Comparison of ENCODE assay signal across 13 cellular contexts in the genomic region with DNA sequence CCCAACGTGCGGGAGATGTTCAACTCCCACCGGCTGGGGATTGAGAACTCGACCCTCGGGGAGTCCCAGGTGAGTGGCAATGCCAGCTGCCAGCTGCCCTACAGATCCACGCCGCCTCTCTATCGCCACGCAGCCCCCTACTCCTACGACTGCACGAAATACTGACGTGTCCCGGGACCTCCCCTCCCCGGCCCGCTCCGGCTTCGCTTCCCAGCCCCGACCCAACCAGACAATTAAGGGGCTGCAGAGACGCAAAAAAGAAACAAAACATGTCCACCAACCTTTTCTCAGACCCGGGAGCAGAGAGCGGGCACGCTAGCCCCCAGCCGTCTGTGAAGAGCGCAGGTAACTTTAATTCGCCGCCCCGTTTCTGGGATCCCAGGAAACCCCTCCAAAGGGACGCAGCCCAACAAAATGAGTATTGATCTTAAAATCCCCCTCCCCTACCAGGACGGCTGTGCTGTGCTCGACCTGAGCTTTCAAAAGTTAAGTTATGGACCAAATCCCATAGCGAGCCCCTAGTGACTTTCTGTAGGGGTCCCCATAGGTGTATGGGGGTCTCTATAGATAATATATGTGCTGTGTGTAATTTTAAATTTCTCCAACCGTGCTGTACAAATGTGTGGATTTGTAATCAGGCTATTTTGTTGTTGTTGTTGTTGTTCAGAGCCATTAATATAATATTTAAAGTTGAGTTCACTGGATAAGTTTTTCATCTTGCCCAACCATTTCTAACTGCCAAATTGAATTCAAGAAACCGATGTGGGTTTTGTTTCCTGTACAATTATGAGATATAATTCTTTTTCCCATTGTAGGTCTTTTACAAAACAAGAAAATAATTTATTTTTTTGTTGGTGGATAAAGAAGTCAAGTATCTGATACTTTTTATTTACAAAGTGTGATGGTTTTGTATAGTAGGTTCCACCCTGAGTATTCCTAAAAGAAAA. TPM values are rescaled to one million over a fixed set of nuclear protein-coding genes. Genes with fewer than 3 reads are reported as not detected.
DNase-seq lines count a peak whose midpoint lies in the region; ATAC-seq and TF ChIP-seq lines count a peak whose summit lies in the region.
"Had no signal": no experiment of that assay in that cellular context is flagged by ENCODE, and none has a peak within 500 bp of the region (broad histone marks: within the 10 kb centered on the region; RNA-seq: fewer than 3 reads in every experiment).

No MANE protein-coding gene starts in this region.

- CTCF ChIA-PET in mammary epithelial cell (lab: Charles Lee; ENCODE audit: low non-redundant PET) = interaction anchor here (0.5 kb wide), 1 partner anchor 1302 kb away, joined by 5 read pairs; no protein-coding TSS in a partner anchor

- peak overlapping the region; percentile 45 for H3K27ac Mint-ChIP-seq in T-helper 1 cell treated with Interleukin-12 subunit alpha and Interleukin-12 subunit beta and Interleukin-4 antibody, amounts not matched to agents 30 μg/mL and 1 μg/mL, for 36 hours
- H3K27ac Mint-ChIP-seq: activated naive CD8-positive, alpha-beta T cell treated with anti-CD3 and anti-CD28 coated beads, Interleukin-2, amount 50 U/mL, for 24 hours had no signal

- TF ChIP-seq POLR2A in testis (IDR thresholded peaks at IDR 0.05) = no peak

- H3K9ac ChIP-seq in mammary epithelial cell (ENCODE audit: insufficient read depth, low read length) = peak overlapping the region; percentile 78

- peak overlapping the region; percentile 92 for H2AFZ ChIP-seq in mammary epithelial cell (ENCODE audit: low read depth, low read length)

- H3K27me3 ChIP-seq in mammary epithelial cell (ENCODE audit: insufficient read depth, low read length) (no peaks in the 10 kb centered on the region), testis (no peaks in the 10 kb centered on the region)
- peaks cover 53% of the 10 kb centered on the region for H3K27me3 ChIP-seq in effector memory CD4-positive, alpha-beta T cell (replicated peaks; ENCODE audit: control insufficient read depth, insufficient read depth, low read length, poor library complexity, severe bottlenecking)

- peaks cover 49% of the 10 kb centered on the region for H3K79me2 ChIP-seq in mammary epithelial cell (ENCODE audit: insufficient read depth, low read length)

- H3K27me3 Mint-ChIP-seq in T-helper 1 cell treated with Interleukin-12 subunit alpha and Interleukin-12 subunit beta and Interleukin-4 antibody, amounts not matched to agents 30 μg/mL and 1 μg/mL, for 36 hours (ENCODE audit: low read depth) = peaks cover 61% of the 10 kb centered on the region

- in situ Hi-C loops in mammary epithelial cell (cut with MboI; ENCODE audit: low sequenced_read_pairs in 2 of 2) = loop anchor here (5.0 to 25.0 kb wide), 6 partner anchors 448 to 818 kb away; a partner anchor contains a TSS

- H3K9me3 ChIP-seq in mammary epithelial cell (replicated peaks; ENCODE audit: insufficient read depth, low read length) (no peaks in the 10 kb centered on the region), testis (no peaks in the 10 kb centered on the region), mucosa of descending colon (no peaks in the 10 kb centered on the region)
- H3K9me3 ChIP-seq in effector memory CD4-positive, alpha-beta T cell (ENCODE audit: control insufficient read depth, low read length) = no peaks in the 10 kb centered on the region

- no peaks in the 10 kb centered on the region for H3K36me3 Mint-ChIP-seq in T-helper 1 cell treated with Interleukin-12 subunit alpha and Interleukin-12 subunit beta and Interleukin-4 antibody, amounts not matched to agents 30 μg/mL and 1 μg/mL, for 36 hours (ENCODE audit: low read depth)

- H4K20me1 ChIP-seq in mammary epithelial cell (ENCODE audit: insufficient read depth, low read length) = no peaks in the 10 kb centered on the region

- intact Hi-C loops in mammary epithelial cell (cut with micrococcal nuclease) = loop anchor here (1.0 to 5.0 kb wide), 4 partner anchors 240 to 1058 kb away; no protein-coding TSS in a partner anchor
- intact Hi-C loops in testis (cut with DNase I; ENCODE audit: low total_unique reads) = loop anchor here (5.0 kb wide), 1 partner anchor 488 kb away; no protein-coding TSS in a partner anchor
- intact Hi-C loops in mucosa of descending colon (cut with DNase I, micrococcal nuclease) = loop anchor here in 1 of 2 donors (5.0 kb wide), 1 partner anchor 493 kb away; no protein-coding TSS in a partner anchor

- H3K4me1 ChIP-seq in mammary epithelial cell (ENCODE audit: insufficient read depth, low read length) (peaks cover 4% of the 10 kb centered on the region), testis (peaks cover 8% of the 10 kb centered on the region), mucosa of descending colon (ENCODE audit: low read depth) (peaks cover 5% of the 10 kb centered on the region)
- H3K4me1 ChIP-seq in effector memory CD4-positive, alpha-beta T cell (ENCODE audit: control insufficient read depth, insufficient read depth, low read length, poor library complexity, severe bottlenecking) = peaks cover 20% of the 10 kb centered on the region

- no peaks in the 10 kb centered on the region for H3K9me3 Mint-ChIP-seq in T-helper 1 cell treated with Interleukin-12 subunit alpha and Interleukin-12 subunit beta and Interleukin-4 antibody, amounts not matched to agents 30 μg/mL and 1 μg/mL, for 36 hours
- H3K9me3 Mint-ChIP-seq: activated naive CD8-positive, alpha-beta T cell treated with anti-CD3 and anti-CD28 coated beads, Interleukin-2, amount 50 U/mL, for 24 hours had no signal

- H3K36me3 ChIP-seq in mammary epithelial cell (ENCODE audit: insufficient read depth, low read length) (peaks cover 4% of the 10 kb centered on the region), testis (ENCODE audit: low read depth, missing control alignments) (no peaks in the 10 kb centered on the region), mucosa of descending colon (ENCODE audit: low read depth) (no peaks in the 10 kb centered on the region)
- no peaks in the 10 kb centered on the region for H3K36me3 ChIP-seq in effector memory CD4-positive, alpha-beta T cell (ENCODE audit: control insufficient read depth, insufficient read depth, low read length)

- peaks cover 2% of the 10 kb centered on the region for H3K4me1 Mint-ChIP-seq in T-helper 1 cell treated with Interleukin-12 subunit alpha and Interleukin-12 subunit beta and Interleukin-4 antibody, amounts not matched to agents 30 μg/mL and 1 μg/mL, for 36 hours (ENCODE audit: low read depth)

- TSS peak; percentile 45 for BruUV-seq in mammary epithelial cell (replicated peaks; lab: Mats Ljungman, UMichigan)

- peak overlapping the region; percentile 76 for H3K4me2 ChIP-seq in mammary epithelial cell (ENCODE audit: insufficient read depth, low read depth, low read length)

- no peak overlapping the region for H3K4me3 Mint-ChIP-seq in T-helper 1 cell treated with Interleukin-12 subunit alpha and Interleukin-12 subunit beta and Interleukin-4 antibody, amounts not matched to agents 30 μg/mL and 1 μg/mL, for 36 hours
- H3K4me3 Mint-ChIP-seq: activated naive CD8-positive, alpha-beta T cell treated with anti-CD3 and anti-CD28 coated beads, Interleukin-2, amount 50 U/mL, for 24 hours had no signal

- TF ChIP-seq CTCF in mammary epithelial cell (conservative IDR thresholded peaks at IDR 0.05 in 1 of 2, IDR thresholded peaks at IDR 0.05 in 1 of 2; ENCODE audit: extremely low read depth in 1 of 2, insufficient read depth in 1 of 2, low read depth in 1 of 2, low read length in 2 of 2) = no peak
- TF ChIP-seq CTCF in testis (IDR thresholded peaks at IDR 0.05) = no peak
- TF ChIP-seq CTCF in mucosa of descending colon (IDR thresholded peaks at IDR 0.05) = no peak

- DNase-seq in T-helper 1 cell (no peak), mammary epithelial cell (no peak), left kidney (ENCODE audit: low read depth, low spot score) (peak; percentile 34), testis (no peak), mucosa of descending colon (no peak)
- no peak for DNase-seq in effector memory CD4-positive, alpha-beta T cell
- DNase-seq: activated naive CD8-positive, alpha-beta T cell treated with anti-CD3 and anti-CD28 coated beads, Interleukin-2, amount 50 U/mL, for 24 hours; MV-4-11; stimulated activated CD4-positive, alpha-beta T cell treated with anti-CD3 and anti-CD28 coated beads, Interleukin-12 subunit alpha, Interleukin-12 subunit beta, amount 100 ng/mL, for 4 hours had no signal

- H3K27ac ChIP-seq in mammary epithelial cell (ENCODE audit: insufficient read depth, low read depth, low read length) (peak overlapping the region; percentile 55), testis (peak overlapping the region; percentile 79 to 86)
- no peak overlapping the region for H3K27ac ChIP-seq in effector memory CD4-positive, alpha-beta T cell (ENCODE audit: insufficient read depth, low read length, poor library complexity, severe bottlenecking)

- dilution Hi-C loops in mammary epithelial cell (cut with HindIII; ENCODE audit: low sequenced_read_pairs) = no loop called here

- 14% methylated on average over 20 of the region's 33 CpGs for WGBS in mammary epithelial cell (ENCODE audit: low coverage, missing lambda C conversion rate)
- 7 to 13% methylated on average over 33 of the region's 33 CpGs for WGBS in testis, 2 donors

- ATAC-seq in HG03135 (IDR thresholded peaks at IDR 0.05; ENCODE audit: unreplicated experiment) (no peak), mucosa of descending colon (no peak)
- ATAC-seq: activated CD4-positive, CD25-positive, alpha-beta regulatory T cell treated with anti-CD3 and anti-CD28 coated beads, Interleukin-2, amount 50 U/mL, for 24 hours; activated naive CD8-positive, alpha-beta T cell treated with anti-CD3 and anti-CD28 coated beads, Interleukin-2, amount 50 U/mL, for 24 hours had no signal

- peak overlapping the region; percentile 77 to 84 (median 82) for H3K4me3 ChIP-seq in mammary epithelial cell (replicated peaks in 1 of 3; ENCODE audit: insufficient read depth in 1 of 3, low read depth in 2 of 3, low read length in 3 of 3)
- peak overlapping the region; percentile 54 to 71 for H3K4me3 ChIP-seq in testis
- no peak overlapping the region for H3K4me3 ChIP-seq in effector memory CD4-positive, alpha-beta T cell (ENCODE audit: insufficient read depth, low read depth, low read length, poor library complexity, severe bottlenecking)
- H3K4me3 ChIP-seq in mucosa of descending colon = no peak overlapping the region

RNA-seq across cellular contexts. Expression of a gene that starts 2.3 kb away (rescaled TPM):
- 10 to 100 TPM in 1 of 2 donors, 1 to 10 TPM in 1; 1.3 to 13.3 TPM for total RNA-seq in mammary epithelial cell
- 1.3 TPM for polyA plus RNA-seq in mammary epithelial cell
- 0.98 TPM for polyA minus RNA-seq in mammary epithelial cell
- total RNA-seq in testis = 10 to 100 TPM in 1 of 2 donors, 1 to 10 TPM in 1; 7.6 to 11.2 TPM
- 3.9 TPM for polyA plus RNA-seq in testis (ENCODE audit: insufficient read depth, low read depth, low replicate concordance)
- total RNA-seq in mucosa of descending colon = under 1 TPM; 0.23 to 0.67 (median 0.51) TPM

RNA-seq across cellular contexts. Expression of a gene that starts 9.4 kb away (rescaled TPM):
- total RNA-seq in mammary epithelial cell (1 to 10 TPM; 2.2 to 8.0 TPM), testis (1 to 10 TPM; 4.6 to 5.9 TPM), mucosa of descending colon (1 to 10 TPM; 1.1 to 3.6 (median 2.4) TPM)
- polyA plus RNA-seq in mammary epithelial cell (1.2 TPM), testis (ENCODE audit: insufficient read depth, low read depth, low replicate concordance) (1.4 TPM)
- polyA minus RNA-seq in mammary epithelial cell = 0.47 TPM

RNA-seq across cellular contexts. Expression of a gene that starts 13.9 kb away (rescaled TPM):
- total RNA-seq in mammary epithelial cell (10 to 100 TPM; 17.3 to 25.4 TPM), testis (10 to 100 TPM; 45.0 to 55.6 TPM), mucosa of descending colon (10 to 100 TPM; 22.6 to 30.4 (median 25.5) TPM)
- polyA plus RNA-seq in mammary epithelial cell (11.3 TPM), testis (ENCODE audit: insufficient read depth, low read depth, low replicate concordance) (42.2 TPM)
- 1.4 TPM for polyA minus RNA-seq in mammary epithelial cell

RNA-seq across cellular contexts. Expression of a gene that starts 58.6 kb away (rescaled TPM):
- not detected for total RNA-seq in mammary epithelial cell
- polyA plus RNA-seq in mammary epithelial cell = not detected
- not detected for polyA minus RNA-seq in mammary epithelial cell
- 1 to 10 TPM; 2.0 to 2.8 TPM for total RNA-seq in testis
- polyA plus RNA-seq in testis (ENCODE audit: insufficient read depth, low read depth, low replicate concordance) = 0.91 TPM
- total RNA-seq in mucosa of descending colon = 10 to 100 TPM in 1 of 3 donors, 1 to 10 TPM in 2; 6.9 to 85.8 (median 9.9) TPM
- total RNA-seq: A673 had no signal

Comparison
In these comparisons a context has a peak if more than half of its experiments do, and no peak if none do; other contexts are left out.
1. H3K4me3 ChIP-seq: peak in mammary epithelial cell (3 of 3) and testis (2 of 2); none in effector memory CD4-positive, alpha-beta T cell (single experiment) and mucosa of descending colon (single experiment).